Comparison of ENCODE assay signal across 22 cellular contexts in the genomic region with DNA sequence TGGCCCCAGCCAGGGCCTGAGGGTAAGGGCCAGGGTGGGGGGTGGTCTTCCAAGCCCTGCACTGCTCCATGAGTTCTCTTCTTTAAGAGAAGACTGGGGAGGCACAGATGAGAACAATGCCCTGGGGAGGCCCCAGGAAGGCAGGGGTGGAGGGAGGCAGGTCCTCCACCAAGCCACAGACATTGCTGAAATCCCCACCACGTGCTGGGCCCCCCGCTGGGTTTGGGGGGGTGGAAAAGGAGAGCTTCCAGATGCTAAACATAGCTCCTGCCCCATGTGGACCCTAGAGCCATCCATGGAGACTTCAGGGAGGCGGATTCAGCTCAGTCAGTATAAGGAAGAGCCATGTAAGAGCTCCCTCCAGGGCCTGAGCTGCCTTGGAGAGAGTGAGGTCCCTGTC.
"Had no signal": no experiment of that assay in that cellular context is flagged by ENCODE, and none has a peak within 500 bp of the region (broad histone marks: within the 10 kb centered on the region; RNA-seq: fewer than 3 reads in every experiment).

No MANE protein-coding gene starts in this region.

- ATAC-seq: effector memory CD8-positive, alpha-beta T cell; gastrocnemius medialis; heart left ventricle; left lobe of liver; natural killer cell; right cardiac atrium; stimulated activated memory B cell treated with anti-CD40 and anti-IgM and Interleukin-4, amounts not matched to agents 10 μg/mL and 1 μg/mL and 100 μg/mL, for 72 hours had no signal

- H3K36me3 ChIP-seq: esophagus squamous epithelium, gastrocnemius medialis, heart left ventricle, neutrophil, prostate gland, sigmoid colon, thoracic aorta, tibial nerve, upper lobe of left lung had no signal

- H3K27me3 ChIP-seq: gastrocnemius medialis, hepatocyte, upper lobe of left lung had no signal

- H3K9me3 ChIP-seq: esophagus squamous epithelium, gastrocnemius medialis, heart left ventricle, neutrophil, prostate gland, sigmoid colon, thoracic aorta, tibial nerve, upper lobe of left lung had no signal

- H3K27ac ChIP-seq: coronary artery, esophagus squamous epithelium, gastrocnemius medialis, heart left ventricle, hepatocyte, neutrophil, prostate gland, sigmoid colon, thoracic aorta, tibial nerve, upper lobe of left lung had no signal

- H3K4me2 ChIP-seq: hepatocyte had no signal

- H3K4me1 ChIP-seq: esophagus squamous epithelium, gastrocnemius medialis, heart left ventricle, prostate gland, sigmoid colon, tibial nerve, upper lobe of left lung had no signal

- H3K4me3 ChIP-seq: coronary artery, esophagus squamous epithelium, gastrocnemius medialis, heart left ventricle, hepatocyte, lung, prostate gland, sigmoid colon, thoracic aorta, tibial nerve, upper lobe of left lung had no signal

- DNase-seq: dermis blood vessel endothelial cell; effector memory CD8-positive, alpha-beta T cell; erythroblast; esophagus squamous epithelium; gastrocnemius medialis; heart left ventricle; kidney; natural killer cell; sigmoid colon; stimulated activated CD4-positive, alpha-beta T cell treated with anti-CD3 and anti-CD28 coated beads, Interleukin-2, amount 100 ng/mL, for 24 hours; stimulated activated CD4-positive, alpha-beta T cell treated with anti-CD3 and anti-CD28 coated beads, Interleukin-4, amount 100 ng/mL, for 4 hours; upper lobe of left lung had no signal
